In the genomic region with DNA sequence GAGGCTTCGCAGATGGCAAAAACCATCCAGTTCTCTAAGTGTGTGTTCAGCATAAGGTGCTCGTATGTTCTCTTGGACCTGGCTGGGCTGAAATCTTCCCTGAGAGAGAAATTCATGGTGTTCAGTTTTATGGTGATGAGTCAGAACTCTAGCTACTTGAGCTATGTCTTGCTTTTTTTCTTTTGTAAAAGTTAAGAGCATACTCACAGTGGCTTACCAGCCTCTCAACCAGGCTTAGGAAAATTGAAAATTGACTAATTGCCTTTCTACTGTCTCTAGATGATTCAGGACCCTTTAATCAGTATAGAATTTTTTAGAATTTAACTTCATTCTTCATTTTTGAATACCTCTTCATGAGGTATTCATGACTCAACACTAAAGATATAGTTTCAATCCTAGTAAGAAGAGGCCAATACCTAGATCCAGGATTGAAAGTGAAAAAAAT, we compare ENCODE assay signal across 12 cellular contexts.
DNase-seq lines count a peak whose midpoint lies in the region; ATAC-seq and TF ChIP-seq lines count a peak whose summit lies in the region.
"Had no signal": no experiment of that assay in that cellular context is flagged by ENCODE, and none has a peak within 500 bp of the region (broad histone marks: within the 10 kb centered on the region; RNA-seq: fewer than 3 reads in every experiment).

No MANE protein-coding gene starts in this region.

- ATAC-seq in GM18873 (IDR thresholded peaks at IDR 0.05; ENCODE audit: low FRiP score, unreplicated experiment) (peak; percentile 54), HG02840 (IDR thresholded peaks at IDR 0.05; ENCODE audit: low FRiP score, unreplicated experiment) (peak; percentile 63)
- ATAC-seq: body of pancreas had no signal

- no peaks in the 10 kb centered on the region for H3K27me3 ChIP-seq in MM.1S (replicated peaks; ENCODE audit: insufficient read depth, low read length)
- H3K27me3 ChIP-seq: body of pancreas, transverse colon had no signal

- TF ChIP-seq CTCF in MM.1S (IDR thresholded peaks at IDR 0.05; ENCODE audit: low read length), result no peak

- DNase-seq in NCI-H226, result peak; percentile 53
- DNase-seq in kidney tubule cell (ENCODE audit: low spot score), result peak; percentile 81
- DNase-seq in foreskin melanocyte, result no peak
- no peak for DNase-seq in MM.1S
- DNase-seq in NCI-H69 (lab: John Stamatoyannopoulos, UW), result no peak
- DNase-seq in effector CD4-positive, alpha-beta T cell, result no peak
- DNase-seq: body of pancreas, NCI-H1092, transverse colon had no signal

- H3F3A ChIP-seq in MM.1S (ENCODE audit: insufficient read depth, low read length), result no peaks in the 10 kb centered on the region

- no peaks in the 10 kb centered on the region for H4K20me1 ChIP-seq in MM.1S (ENCODE audit: insufficient read depth, low read length)

- no peak overlapping the region for H3K4me2 ChIP-seq in MM.1S (ENCODE audit: low read depth, low read length)

- H3K27ac ChIP-seq in MM.1S (ENCODE audit: low read length), result no peak overlapping the region
- H3K27ac ChIP-seq: body of pancreas, prostate gland, transverse colon had no signal

- H3K9me2 ChIP-seq in MM.1S (replicated peaks; ENCODE audit: insufficient read depth, low read length), result no peaks in the 10 kb centered on the region

- H3K9me3 ChIP-seq in MM.1S (replicated peaks; ENCODE audit: insufficient read depth, low read length), result no peaks in the 10 kb centered on the region
- H3K9me3 ChIP-seq: body of pancreas, prostate gland had no signal

- H3K9ac ChIP-seq in MM.1S (ENCODE audit: low read length), result no peak overlapping the region

- no peak overlapping the region for H3K4me3 ChIP-seq in MM.1S (ENCODE audit: low read length)
- H3K4me3 ChIP-seq: body of pancreas, prostate gland, transverse colon had no signal

- H2AFZ ChIP-seq in MM.1S (ENCODE audit: low read length), result no peak overlapping the region

- no peaks in the 10 kb centered on the region for H3K79me2 ChIP-seq in MM.1S (ENCODE audit: low read length)

- no peaks in the 10 kb centered on the region for H3K36me3 ChIP-seq in MM.1S (replicated peaks; ENCODE audit: insufficient read depth, low read length)
- H3K36me3 ChIP-seq: prostate gland, transverse colon had no signal

- H3K4me1 ChIP-seq in MM.1S (ENCODE audit: low read length), result peaks cover 7% of the 10 kb centered on the region
- H3K4me1 ChIP-seq: body of pancreas, prostate gland, transverse colon had no signal

Comparison
In these comparisons a context has a peak if more than half of its experiments do, and no peak if none do; other contexts are left out.
1. DNase-seq: peak in NCI-H226 (single experiment) and kidney tubule cell (single experiment); none in foreskin melanocyte (single experiment), MM.1S (single experiment), NCI-H69 (single experiment) and effector CD4-positive, alpha-beta T cell (single experiment).